In genomic region chr19:48444933-48445194, GRCh38 we compare ENCODE assay signal across 8 cellular contexts. TPM values are rescaled to one million over a fixed set of nuclear protein-coding genes. Genes with fewer than 3 reads are reported as not detected.
DNase-seq lines count a peak whose midpoint lies in the region; ATAC-seq lines count a peak whose summit lies in the region.

No MANE protein-coding gene starts in this region.

- H3K27me3 ChIP-seq in iPS-18a (ENCODE audit: control insufficient read depth, insufficient read depth, low read length), result no peaks in the 10 kb centered on the region

- H3K36me3 ChIP-seq in iPS-18a (ENCODE audit: control insufficient read depth, low read depth, low read length), result peaks cover 24% of the 10 kb centered on the region

- peaks cover 30% of the 10 kb centered on the region for H3K36me3 Mint-ChIP-seq in activated CD4-positive, alpha-beta T cell treated with anti-CD3 and anti-CD28 coated beads, Interleukin-2, amount 10 ng/mL, durations not matched to agents 7 days and 5 days (ENCODE audit: low read depth)
- H3K36me3 Mint-ChIP-seq in activated CD4-positive, alpha-beta memory T cell treated with anti-CD3 and anti-CD28 coated beads for 36 hours, result peaks cover 22% of the 10 kb centered on the region

- H3K27ac ChIP-seq in iPS-18a (ENCODE audit: low read length) (no peak overlapping the region), temporal lobe (ENCODE audit: low read depth, low read length) (peak overlapping the region; percentile 75)

- H3K4me3 Mint-ChIP-seq in activated CD4-positive, alpha-beta T cell treated with anti-CD3 and anti-CD28 coated beads, Interleukin-2, amount 10 ng/mL, durations not matched to agents 7 days and 5 days, result peak overlapping the region; percentile 88
- peak overlapping the region; percentile 87 for H3K4me3 Mint-ChIP-seq in activated CD4-positive, alpha-beta memory T cell treated with anti-CD3 and anti-CD28 coated beads for 36 hours

- no peak for DNase-seq in activated CD4-positive, alpha-beta T cell treated with anti-CD3 and anti-CD28 coated beads, Interleukin-2, amount 10 ng/mL, durations not matched to agents 7 days and 5 days
- no peak for DNase-seq in activated CD4-positive, alpha-beta T cell treated with anti-CD3 and anti-CD28 coated beads for 4 hours
- DNase-seq in activated CD4-positive, alpha-beta memory T cell treated with anti-CD3 and anti-CD28 coated beads for 36 hours, result no peak
- DNase-seq in activated gamma-delta T cell (lab: John Stamatoyannopoulos, UW) (no peak), GF-D8 (lab: John Stamatoyannopoulos, UW) (no peak)

- H3K4me1 Mint-ChIP-seq in activated CD4-positive, alpha-beta T cell treated with anti-CD3 and anti-CD28 coated beads, Interleukin-2, amount 10 ng/mL, durations not matched to agents 7 days and 5 days, result peaks cover 34% of the 10 kb centered on the region
- peaks cover 28% of the 10 kb centered on the region for H3K4me1 Mint-ChIP-seq in activated CD4-positive, alpha-beta memory T cell treated with anti-CD3 and anti-CD28 coated beads for 36 hours (ENCODE audit: low read depth)

- CTCF ChIA-PET in activated CD4-positive, alpha-beta T cell treated with anti-CD3 and anti-CD28 coated beads, Interleukin-2, amount 10 ng/mL, durations not matched to agents 7 days and 5 days (lab: Charles Lee), result interaction anchor here (0.5 to 1.0 kb wide), 2 partner anchors 164 to 346 kb away, joined by 3 read pairs; no protein-coding TSS in a partner anchor
- CTCF ChIA-PET in activated CD4-positive, alpha-beta memory T cell treated with anti-CD3 and anti-CD28 coated beads for 36 hours (lab: Charles Lee), result interaction anchor here (1.0 to 2.7 kb wide), 5 partner anchors 27 to 144 kb away, joined by 3 to 13 read pairs (median 3); partner anchors contain the start of gene KDELR1

- POLR2A ChIA-PET in activated CD4-positive, alpha-beta T cell treated with anti-CD3 and anti-CD28 coated beads, Interleukin-2, amount 10 ng/mL, durations not matched to agents 7 days and 5 days (lab: Charles Lee), result no interaction called here
- POLR2A ChIA-PET in activated CD4-positive, alpha-beta memory T cell treated with anti-CD3 and anti-CD28 coated beads for 36 hours (lab: Charles Lee), result no interaction called here

- H3K9ac ChIP-seq in iPS-18a (ENCODE audit: low read length), result no peak overlapping the region

- H3K9me3 Mint-ChIP-seq in activated CD4-positive, alpha-beta T cell treated with anti-CD3 and anti-CD28 coated beads, Interleukin-2, amount 10 ng/mL, durations not matched to agents 7 days and 5 days, result no peaks in the 10 kb centered on the region
- H3K9me3 Mint-ChIP-seq in activated CD4-positive, alpha-beta memory T cell treated with anti-CD3 and anti-CD28 coated beads for 36 hours, result no peaks in the 10 kb centered on the region

- no peaks in the 10 kb centered on the region for H3K9me3 ChIP-seq in iPS-18a (ENCODE audit: control insufficient read depth, low read depth, low read length)

- H3K4me3 ChIP-seq in iPS-18a (ENCODE audit: low read length), result peak overlapping the region; percentile 91

- peaks cover 27% of the 10 kb centered on the region for H3K27me3 Mint-ChIP-seq in activated CD4-positive, alpha-beta T cell treated with anti-CD3 and anti-CD28 coated beads, Interleukin-2, amount 10 ng/mL, durations not matched to agents 7 days and 5 days
- H3K27me3 Mint-ChIP-seq in activated CD4-positive, alpha-beta memory T cell treated with anti-CD3 and anti-CD28 coated beads for 36 hours, result peaks cover 18% of the 10 kb centered on the region

- peaks cover 5% of the 10 kb centered on the region for H3K4me1 ChIP-seq in iPS-18a (ENCODE audit: control insufficient read depth, low read depth, low read length)

- intact Hi-C loops in activated CD4-positive, alpha-beta memory T cell treated with anti-CD3 and anti-CD28 coated beads for 36 hours (cut with micrococcal nuclease), result loop anchor here (1.0 to 5.0 kb wide), 4 partner anchors 24 to 123 kb away; partner anchors contain the start of genes CYTH2 and SYNGR4

- ATAC-seq in HG03571 (IDR thresholded peaks at IDR 0.05; ENCODE audit: unreplicated experiment), result no peak

- peak overlapping the region; percentile 96 for H3K27ac Mint-ChIP-seq in activated CD4-positive, alpha-beta T cell treated with anti-CD3 and anti-CD28 coated beads, Interleukin-2, amount 10 ng/mL, durations not matched to agents 7 days and 5 days
- no peak overlapping the region for H3K27ac Mint-ChIP-seq in activated CD4-positive, alpha-beta memory T cell treated with anti-CD3 and anti-CD28 coated beads for 36 hours

RNA-seq across cellular contexts. Expression of gene GRWD1, which starts 0.9 kb away (rescaled TPM):
- total RNA-seq in activated CD4-positive, alpha-beta T cell treated with anti-CD3 and anti-CD28 coated beads, Interleukin-2, amount 10 ng/mL, durations not matched to agents 7 days and 5 days, result 10 to 100 TPM; 31.0 to 35.2 TPM
- 10 to 100 TPM; 38.8 to 45.3 TPM for total RNA-seq in activated CD4-positive, alpha-beta memory T cell treated with anti-CD3 and anti-CD28 coated beads for 36 hours
- 6.1 TPM for total RNA-seq in temporal lobe

RNA-seq across cellular contexts. Expression of gene KCNJ14, which starts 10.5 kb away (rescaled TPM):
- total RNA-seq in activated CD4-positive, alpha-beta T cell treated with anti-CD3 and anti-CD28 coated beads, Interleukin-2, amount 10 ng/mL, durations not matched to agents 7 days and 5 days, result 1 to 10 TPM in 1 of 2 experiments, under 1 TPM in 1; 0.87 to 1.0 TPM
- 1 to 10 TPM; 1.2 TPM for total RNA-seq in activated CD4-positive, alpha-beta memory T cell treated with anti-CD3 and anti-CD28 coated beads for 36 hours
- 1.2 TPM for total RNA-seq in temporal lobe

RNA-seq across cellular contexts. Expression of gene CYTH2, which starts 24.3 kb away (rescaled TPM):
- total RNA-seq in activated CD4-positive, alpha-beta T cell treated with anti-CD3 and anti-CD28 coated beads, Interleukin-2, amount 10 ng/mL, durations not matched to agents 7 days and 5 days, result 10 to 100 TPM; 43.2 to 50.7 TPM
- total RNA-seq in activated CD4-positive, alpha-beta memory T cell treated with anti-CD3 and anti-CD28 coated beads for 36 hours, result 10 to 100 TPM; 31.5 to 33.6 TPM
- 57.5 TPM for total RNA-seq in temporal lobe

RNA-seq across cellular contexts. Expression of gene GRIN2D, which starts 51.4 kb away (rescaled TPM):
- total RNA-seq in activated CD4-positive, alpha-beta T cell treated with anti-CD3 and anti-CD28 coated beads, Interleukin-2, amount 10 ng/mL, durations not matched to agents 7 days and 5 days, result under 1 TPM; 0.04 to 0.20 TPM
- total RNA-seq in activated CD4-positive, alpha-beta memory T cell treated with anti-CD3 and anti-CD28 coated beads for 36 hours, result under 1 TPM; 0.07 TPM
- total RNA-seq in temporal lobe, result 3.7 TPM

RNA-seq across cellular contexts. Expression of gene KDELR1, which starts 53.5 kb away (rescaled TPM):
- 10 to 100 TPM; 69.6 to 81.6 TPM for total RNA-seq in activated CD4-positive, alpha-beta T cell treated with anti-CD3 and anti-CD28 coated beads, Interleukin-2, amount 10 ng/mL, durations not matched to agents 7 days and 5 days
- 10 to 100 TPM; 82.9 to 88.1 TPM for total RNA-seq in activated CD4-positive, alpha-beta memory T cell treated with anti-CD3 and anti-CD28 coated beads for 36 hours
- 22.1 TPM for total RNA-seq in temporal lobe
